1 cellular context compared by ENCODE assay signal in genomic region chr11:119169272-119169719, GRCh38.
TF ChIP-seq lines count a peak whose summit lies in the region.

No MANE protein-coding gene starts in this region.

TF ChIP-seq in GM23338, 12 proteins besides CTCF, POLR2A, EP300 and RAD21:
- TF ChIP-seq ZNF462 (CRISPR knock-in tag; IDR thresholded peaks at IDR 0.05) (no peak), POLR2AphosphoS5 (IDR thresholded peaks at IDR 0.05; ENCODE audit: low read depth) (peak; percentile 44; the same call in 1 of the 2 replicates), REST (IDR thresholded peaks at IDR 0.05; ENCODE audit: unreplicated experiment) (no peak)
